ENCODE assay signal across 11 cellular contexts in genomic region chr1:243595527-243596206, GRCh38.
A peak's percentile ranks its signal among the peaks of the same experiment; 100 is the strongest.
DNase-seq lines count a peak whose midpoint lies in the region; ATAC-seq, FAIRE-seq and TF ChIP-seq lines count a peak whose summit lies in the region.
"Had no signal": no experiment of that assay in that cellular context is flagged by ENCODE, and none has a peak within 500 bp of the region (broad histone marks: within the 10 kb centered on the region; RNA-seq: fewer than 3 reads in every experiment).

No MANE protein-coding gene starts in this region.

- peaks cover 40 to 46% (median 40%) of the 10 kb centered on the region in 3 donors for H3K4me1 Mint-ChIP-seq in T-cell

- H3K9ac ChIP-seq in GM23248 = peak overlapping the region; percentile 42

- in situ Hi-C loops in GM23248 (cut with MboI) = no loop called here

- H3K4me2 ChIP-seq in GM23248 (ENCODE audit: unreplicated experiment) = peak overlapping the region; percentile 66

- peaks cover 58% of the 10 kb centered on the region for H3F3A ChIP-seq in GM23248 (ENCODE audit: insufficient read depth)

- no peaks in the 10 kb centered on the region for H3K27me3 Mint-ChIP-seq in T-cell

- peak in 3 of 4 experiments; percentile 18 to 21 (median 20) for ATAC-seq in T-cell (replicated peaks in 1 of 4)
- ATAC-seq: right lobe of liver had no signal

- no peak for TF ChIP-seq CTCF in D721Med (IDR thresholded peaks at IDR 0.05; ENCODE audit: insufficient read depth, missing control alignments)

- peak overlapping the region; percentile 70 to 89 for H3K27ac Mint-ChIP-seq in T-cell

- CTCF ChIA-PET in T-cell (lab: Charles Lee) = no interaction called here

- H3K27ac ChIP-seq in GM23248 = peak overlapping the region; percentile 90
- H3K27ac ChIP-seq: right lobe of liver had no signal

- POLR2A ChIA-PET in T-cell (lab: Charles Lee) = interaction anchor here in 1 of 2 donors (0.6 kb wide), 3 partner anchors 47 to 1374 kb away, joined by 3 read pairs; a partner anchor contains a TSS

- peaks cover 29% of the 10 kb centered on the region for H3K36me3 Mint-ChIP-seq in T-cell

- H3K9me3 Mint-ChIP-seq in T-cell = peaks cover 3 to 10% (median 4%) of the 10 kb centered on the region in 3 donors

- H3K36me3 ChIP-seq in GM23248 (ENCODE audit: low read depth) = no peaks in the 10 kb centered on the region
- H3K36me3 ChIP-seq: right lobe of liver had no signal

- H3K4me3 ChIP-seq in GM23248 = peak overlapping the region; percentile 20; the same call in 1 of the 2 replicates
- H3K4me3 ChIP-seq: right lobe of liver had no signal

- no peaks in the 10 kb centered on the region for H3K79me2 ChIP-seq in GM23248 (ENCODE audit: insufficient read depth)

- no peaks in the 10 kb centered on the region for H3K9me3 ChIP-seq in GM23248 (ENCODE audit: low read depth)

- H4K20me1 ChIP-seq in GM23248 (ENCODE audit: insufficient read depth) = no peaks in the 10 kb centered on the region

- no peaks in the 10 kb centered on the region for H3K27me3 ChIP-seq in GM23248 (replicated peaks; ENCODE audit: insufficient read depth)
- H3K27me3 ChIP-seq: right lobe of liver had no signal

- peak; percentile 75 for FAIRE-seq in D721Med (lab: Jason Lieb, UNC)

- 76 to 80% methylated on average over 7 of the region's 7 CpGs for WGBS in GM23248 (ENCODE audit: low coverage in 1 of 2, low lambda C conversion rate in 2 of 2, missing lambda C conversion rate in 2 of 2), 2 experiments

- DNase-seq in D721Med (ENCODE audit: insufficient read length, low spot score) (no peak), GM23248 (peak; percentile 81), T-cell (peak in 2 of 34 experiments; percentile 3 to 13), fibroblast of peridontal ligament (ENCODE audit: extremely low read depth) (peak; percentile 65), cerebellum (ENCODE audit: low spot score) (no peak), NCI-H510A treated with DMSO at 0.1 percent for 48 hours (lab: John Stamatoyannopoulos, UW) (no peak), UCSD-AML1 (lab: John Stamatoyannopoulos, UW; ENCODE audit: unreplicated experiment) (no peak), COR-L47 (lab: John Stamatoyannopoulos, UW) (no peak)
- DNase-seq: hypothalamus, NCI-H774, right lobe of liver had no signal

- peaks cover 43% of the 10 kb centered on the region for H3K4me1 ChIP-seq in GM23248 (ENCODE audit: insufficient read depth)
- H3K4me1 ChIP-seq: right lobe of liver had no signal

- H3K9me2 ChIP-seq in GM23248 (ENCODE audit: insufficient read depth) = no peaks in the 10 kb centered on the region

- peak overlapping the region in 2 of 3 donors; percentile 3 to 54 for H3K4me3 Mint-ChIP-seq in T-cell

- H2AFZ ChIP-seq in GM23248 = no peak overlapping the region

Comparison
In these comparisons a context has a peak if more than half of its experiments do, and no peak if none do; other contexts are left out.
1. DNase-seq: peak in GM23248 (single experiment) and fibroblast of peridontal ligament (single experiment); none in D721Med (single experiment), cerebellum (single experiment), NCI-H510A treated with DMSO at 0.1 percent for 48 hours (single experiment), UCSD-AML1 (single experiment) and COR-L47 (single experiment).